Comparison of ENCODE assay signal across 12 cellular contexts in genomic region chr1:59701376-59701775, GRCh38.
DNase-seq lines count a peak whose midpoint lies in the region; TF ChIP-seq lines count a peak whose summit lies in the region.
"Had no signal": no experiment of that assay in that cellular context is flagged by ENCODE, and none has a peak within 500 bp of the region (broad histone marks: within the 10 kb centered on the region; RNA-seq: fewer than 3 reads in every experiment).

No MANE protein-coding gene starts in this region.

- no peak overlapping the region for H2AFZ ChIP-seq in mesenchymal stem cell (ENCODE audit: low read depth, low read length)

- H3K9me3 Mint-ChIP-seq in activated CD4-positive, alpha-beta T cell treated with anti-CD3 and anti-CD28 coated beads, Interleukin-2, amount 10 ng/mL, durations not matched to agents 24 days and 14 days: no peaks in the 10 kb centered on the region
- no peaks in the 10 kb centered on the region for H3K9me3 Mint-ChIP-seq in chondrocyte (ENCODE audit: low read depth)

- no peak overlapping the region for H3K23ac ChIP-seq in mesenchymal stem cell (ENCODE audit: low read length in 2 of 2)

- TF ChIP-seq CTCF in chondrocyte (IDR thresholded peaks at IDR 0.05): no peak

- H2BK12ac ChIP-seq in mesenchymal stem cell (ENCODE audit: low read length in 2 of 2): peak overlapping the region in 1 of 2 experiments; percentile 38

- H3K27me3 ChIP-seq in mesenchymal stem cell (ENCODE audit: control insufficient read depth in 1 of 2, insufficient read depth in 1 of 2, low read length in 2 of 2): no peaks in the 10 kb centered on the region

- peaks cover 31% of the 10 kb centered on the region for H3K4me1 Mint-ChIP-seq in activated CD4-positive, alpha-beta T cell treated with anti-CD3 and anti-CD28 coated beads, Interleukin-2, amount 10 ng/mL, durations not matched to agents 24 days and 14 days
- peaks cover 80% of the 10 kb centered on the region for H3K4me1 Mint-ChIP-seq in chondrocyte (ENCODE audit: low read depth)

- no peak overlapping the region for H2AK5ac ChIP-seq in mesenchymal stem cell (ENCODE audit: low read length, severe bottlenecking)

- no peak overlapping the region for H2BK15ac ChIP-seq in mesenchymal stem cell (ENCODE audit: low read depth, poor library complexity, severe bottlenecking)

- intact Hi-C loops in activated CD4-positive, alpha-beta T cell treated with anti-CD3 and anti-CD28 coated beads, Interleukin-2, amount 10 ng/mL, durations not matched to agents 24 days and 14 days (cut with micrococcal nuclease): no loop called here

- no peaks in the 10 kb centered on the region for H3K36me3 ChIP-seq in mesenchymal stem cell (ENCODE audit: control insufficient read depth in 1 of 2, insufficient read depth in 2 of 2, low read depth in 1 of 2, low read length in 2 of 2)

- H3K36me3 Mint-ChIP-seq in activated CD4-positive, alpha-beta T cell treated with anti-CD3 and anti-CD28 coated beads, Interleukin-2, amount 10 ng/mL, durations not matched to agents 24 days and 14 days (ENCODE audit: low read depth): peaks cover 2% of the 10 kb centered on the region
- H3K36me3 Mint-ChIP-seq in chondrocyte (ENCODE audit: low read depth): no peaks in the 10 kb centered on the region

- 78% methylated on average over 3 of the region's 3 CpGs for WGBS in mesenchymal stem cell

- no peak overlapping the region for H3K4ac ChIP-seq in mesenchymal stem cell (ENCODE audit: low read depth in 1 of 2, low read length in 2 of 2)

- H3K4me3 Mint-ChIP-seq in activated CD4-positive, alpha-beta T cell treated with anti-CD3 and anti-CD28 coated beads, Interleukin-2, amount 10 ng/mL, durations not matched to agents 24 days and 14 days: no peak overlapping the region
- no peak overlapping the region for H3K4me3 Mint-ChIP-seq in chondrocyte (ENCODE audit: unreplicated experiment)

- H3K27ac Mint-ChIP-seq in activated CD4-positive, alpha-beta T cell treated with anti-CD3 and anti-CD28 coated beads, Interleukin-2, amount 10 ng/mL, durations not matched to agents 24 days and 14 days: no peak overlapping the region
- peak overlapping the region; percentile 53 for H3K27ac Mint-ChIP-seq in chondrocyte (ENCODE audit: unreplicated experiment)

- no peaks in the 10 kb centered on the region for H3K9me3 ChIP-seq in mesenchymal stem cell (ENCODE audit: control insufficient read depth, low read length)

- H4K8ac ChIP-seq in mesenchymal stem cell (ENCODE audit: low read length): no peak overlapping the region

- H3K27ac ChIP-seq in mesenchymal stem cell (ENCODE audit: low read length, poor library complexity, severe bottlenecking): no peak overlapping the region

- no peaks in the 10 kb centered on the region for H3K79me1 ChIP-seq in mesenchymal stem cell (replicated peaks; ENCODE audit: low read length, poor library complexity, severe bottlenecking)

- H3K18ac ChIP-seq in mesenchymal stem cell (ENCODE audit: low read depth in 1 of 2, low read length in 2 of 2): no peak overlapping the region

- H2BK120ac ChIP-seq in mesenchymal stem cell (ENCODE audit: low read depth, low read length): no peak overlapping the region

- H3K9ac ChIP-seq in mesenchymal stem cell (ENCODE audit: low read length): no peak overlapping the region

- H4K91ac ChIP-seq in mesenchymal stem cell (ENCODE audit: low read length): no peak overlapping the region

- H3K27me3 Mint-ChIP-seq in activated CD4-positive, alpha-beta T cell treated with anti-CD3 and anti-CD28 coated beads, Interleukin-2, amount 10 ng/mL, durations not matched to agents 24 days and 14 days: peaks cover 2% of the 10 kb centered on the region
- no peaks in the 10 kb centered on the region for H3K27me3 Mint-ChIP-seq in chondrocyte (ENCODE audit: low read depth)

- H3K4me1 ChIP-seq in mesenchymal stem cell (ENCODE audit: control insufficient read depth, insufficient read depth, low read depth, low read length): peaks cover 2% of the 10 kb centered on the region

- H3K14ac ChIP-seq in mesenchymal stem cell (ENCODE audit: low read length in 2 of 2): no peak overlapping the region

- DNase-seq in activated CD4-positive, alpha-beta T cell treated with anti-CD3 and anti-CD28 coated beads, Interleukin-2, amount 10 ng/mL, durations not matched to agents 24 days and 14 days: peak; percentile 23
- DNase-seq in activated CD4-positive, alpha-beta T cell treated with anti-CD3 and anti-CD28 coated beads, Interleukin-2, amount 50 U/mL, for 1 hour: no peak
- no peak for DNase-seq in chondrocyte (ENCODE audit: low spot score)
- peak; percentile 49 for DNase-seq in mesenchymal stem cell
- DNase-seq in stimulated activated CD4-positive, alpha-beta T cell treated with anti-CD3 and anti-CD28 coated beads, Interleukin-4, amount 100 ng/mL, for 24 hours: no peak
- DNase-seq in NCI-H1417 (lab: John Stamatoyannopoulos, UW): no peak
- DNase-seq in NCI-H1048 (lab: John Stamatoyannopoulos, UW): no peak
- no peak for DNase-seq in NOMO-1 (lab: John Stamatoyannopoulos, UW; ENCODE audit: unreplicated experiment in 2 of 2)
- DNase-seq: 8988T, C1 segment of cervical spinal cord, NCI-H146, NCI-H345 had no signal

- no peak overlapping the region for H3K4me3 ChIP-seq in mesenchymal stem cell (ENCODE audit: insufficient read depth in 1 of 2, low read depth in 1 of 2, low read length in 2 of 2)

- H3K4me2 ChIP-seq in mesenchymal stem cell (ENCODE audit: low read length, poor library complexity, severe bottlenecking): no peak overlapping the region

- no peak overlapping the region for H2BK5ac ChIP-seq in mesenchymal stem cell (ENCODE audit: low read depth, low read length, poor library complexity, severe bottlenecking)

Comparison
In these comparisons a context has a peak if more than half of its experiments do, and no peak if none do; other contexts are left out.
1. DNase-seq: peak in activated CD4-positive, alpha-beta T cell treated with anti-CD3 and anti-CD28 coated beads, Interleukin-2, amount 10 ng/mL, durations not matched to agents 24 days and 14 days (single experiment) and mesenchymal stem cell (single experiment); none in activated CD4-positive, alpha-beta T cell treated with anti-CD3 and anti-CD28 coated beads, Interleukin-2, amount 50 U/mL, for 1 hour (single experiment), chondrocyte (single experiment), stimulated activated CD4-positive, alpha-beta T cell treated with anti-CD3 and anti-CD28 coated beads, Interleukin-4, amount 100 ng/mL, for 24 hours (single experiment), NCI-H1417 (0 of 3), NCI-H1048 (single experiment) and NOMO-1 (0 of 2).